ENCODE assay signal across 23 cellular contexts in the genomic region with DNA sequence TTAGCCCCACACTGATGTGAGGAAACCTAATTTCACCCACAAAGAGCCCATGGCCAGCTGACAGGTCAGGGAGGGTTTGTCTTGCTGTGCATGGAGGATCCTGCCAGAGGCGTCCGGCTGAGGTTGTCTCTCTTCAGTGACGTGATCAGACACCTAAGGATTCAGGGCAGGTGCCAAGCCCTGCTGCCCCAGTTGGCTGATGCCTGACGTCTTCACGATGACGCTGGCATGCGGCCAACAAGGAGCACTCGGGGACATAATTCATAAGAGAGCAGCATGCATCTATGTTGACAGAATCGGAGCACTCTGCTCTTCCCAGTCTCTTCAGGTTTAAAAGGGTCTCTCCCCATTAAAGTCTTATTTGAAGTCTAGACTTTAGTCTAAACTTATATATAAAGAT. TPM values are rescaled to one million over a fixed set of nuclear protein-coding genes. Genes with fewer than 3 reads are reported as not detected.
DNase-seq lines count a peak whose midpoint lies in the region; ATAC-seq, FAIRE-seq and TF ChIP-seq lines count a peak whose summit lies in the region.
"Had no signal": no experiment of that assay in that cellular context is flagged by ENCODE, and none has a peak within 500 bp of the region (broad histone marks: within the 10 kb centered on the region; RNA-seq: fewer than 3 reads in every experiment).

No MANE protein-coding gene starts in this region.

- ATAC-seq in HepG2 (no peak), right lobe of liver (no peak)
- ATAC-seq: naive thymus-derived CD8-positive, alpha-beta T cell; sciatic nerve had no signal

- CTCF ChIA-PET in HepG2 (lab: Yijun Ruan, JAX; ENCODE audit: low intra/inter-chr PET ratio, low total read pairs): no interaction called here

- no peak for TF ChIP-seq EP300 in HepG2 (IDR thresholded peaks at IDR 0.05; ENCODE audit: low read depth in 2 of 2, low read length in 2 of 2)
- no peak for TF ChIP-seq EP300 in HepG2 (CRISPR knock-in tag; IDR thresholded peaks at IDR 0.05; ENCODE audit: borderline replicate concordance)
- TF ChIP-seq EP300 in transverse colon (IDR thresholded peaks at IDR 0.05; ENCODE audit: low read depth): no peak

- no TSS peak for BruUV-seq in HepG2 (replicated peaks; lab: Mats Ljungman, UMichigan)

- intact Hi-C loops in HepG2 (cut with micrococcal nuclease; ENCODE audit: unreplicated experiment): no loop called here
- intact Hi-C loops in right lobe of liver (cut with DNase I): no loop called here
- intact Hi-C loops in transverse colon (cut with DNase I; ENCODE audit: low total_unique reads): no loop called here

- no peaks in the 10 kb centered on the region for H4K20me1 ChIP-seq in HepG2 (ENCODE audit: insufficient read depth, low read length)

- H3K79me2 ChIP-seq in HepG2 (ENCODE audit: insufficient read depth, low read length): no peaks in the 10 kb centered on the region

- no peak for TF ChIP-seq RAD21 in HepG2 (CRISPR knock-in tag; IDR thresholded peaks at IDR 0.05)

- H3K9me3 ChIP-seq in HepG2 (ENCODE audit: low read length) (no peaks in the 10 kb centered on the region), right lobe of liver (no peaks in the 10 kb centered on the region), transverse colon (no peaks in the 10 kb centered on the region)
- H3K9me3 ChIP-seq in effector memory CD4-positive, alpha-beta T cell (ENCODE audit: control insufficient read depth, low read length): no peaks in the 10 kb centered on the region

- H3K4me1 ChIP-seq in HepG2 (ENCODE audit: insufficient read depth, low read length) (no peaks in the 10 kb centered on the region), right lobe of liver (no peaks in the 10 kb centered on the region), transverse colon (no peaks in the 10 kb centered on the region)
- no peaks in the 10 kb centered on the region for H3K4me1 ChIP-seq in effector memory CD4-positive, alpha-beta T cell (ENCODE audit: control insufficient read depth, insufficient read depth, low read length, poor library complexity, severe bottlenecking)
- H3K4me1 ChIP-seq: esophagus squamous epithelium, uterus had no signal

- in situ Hi-C loops in HepG2 (cut with HindIII; ENCODE audit: extremely low pct_ligation_motif_present, low pct_unique_long_range_greater_than_20kb): no loop called here
- in situ Hi-C loops in transverse colon (cut with MboI; ENCODE audit: low pct_ligation_motif_present in 1 of 4, low pct_unique_long_range_greater_than_20kb in 1 of 4, low sequenced_read_pairs in 3 of 4): no loop called here

- TF ChIP-seq POLR2A in HepG2 (IDR thresholded peaks at IDR 0.05; ENCODE audit: insufficient read depth in 1 of 2, low read depth in 2 of 2, low read length in 2 of 2) (no peak), right lobe of liver (IDR thresholded peaks at IDR 0.05) (no peak), transverse colon (IDR thresholded peaks at IDR 0.05) (no peak)

- 0 out of 5 replicates have a peak, but pooled peaks cover 0 to 3% of the 10 kb centered on the region in 2 experiments for H3K27me3 ChIP-seq in HepG2 (ENCODE audit: control insufficient read depth in 1 of 2, insufficient read depth in 2 of 2, low read length in 2 of 2)
- H3K27me3 ChIP-seq in right lobe of liver: no peaks in the 10 kb centered on the region
- peaks cover 4% of the 10 kb centered on the region for H3K27me3 ChIP-seq in transverse colon
- peaks cover 7% of the 10 kb centered on the region for H3K27me3 ChIP-seq in effector memory CD4-positive, alpha-beta T cell (replicated peaks; ENCODE audit: control insufficient read depth, insufficient read depth, low read length, poor library complexity, severe bottlenecking)
- H3K27me3 ChIP-seq: ovary, uterus had no signal

- H3K4me2 ChIP-seq in HepG2 (ENCODE audit: low read depth, low read length): no peak overlapping the region

- H3K9ac ChIP-seq in HepG2 (ENCODE audit: insufficient read depth, low read depth, low read length): no peak overlapping the region

- no peak overlapping the region for H2AFZ ChIP-seq in HepG2 (ENCODE audit: low read length)

- DNase-seq in DMS 273 (lab: John Stamatoyannopoulos, UW; ENCODE audit: unreplicated experiment): peak; percentile 60
- DNase-seq in DMS 273 treated with DMSO at 0.1 percent for 48 hours (lab: John Stamatoyannopoulos, UW): no peak
- no peak for DNase-seq in HepG2 (ENCODE audit: low spot score)
- no peak for DNase-seq in right lobe of liver
- peak; percentile 67 for DNase-seq in NCI-H510A (lab: John Stamatoyannopoulos, UW)
- DNase-seq in transverse colon: peak; percentile 12
- DNase-seq in NOMO-1 treated with DMSO at 0.1 percent for 48 hours (lab: John Stamatoyannopoulos, UW; ENCODE audit: unreplicated experiment): no peak
- no peak for DNase-seq in effector memory CD4-positive, alpha-beta T cell
- DNase-seq: activated CD4-positive, alpha-beta T cell treated with anti-CD3 and anti-CD28 coated beads, Interleukin-2, amount 10 ng/mL, durations not matched to agents 7 days and 5 days; esophagus squamous epithelium; HFFc6; IMR-90; MM.1S; naive thymus-derived CD8-positive, alpha-beta T cell; NCI-H446 treated with DMSO at 0.1 percent for 48 hours; OCI-M1; ovary; T-helper 2 cell; uterus had no signal

- POLR2A ChIA-PET in HepG2 (lab: Yijun Ruan, JAX): no interaction called here

- H3K4me3 ChIP-seq in HepG2 (replicated peaks in 1 of 3; ENCODE audit: insufficient read depth in 1 of 3, low read depth in 2 of 3, low read length in 3 of 3): no peak overlapping the region
- H3K4me3 ChIP-seq in right lobe of liver: no peak overlapping the region
- no peak overlapping the region for H3K4me3 ChIP-seq in transverse colon
- no peak overlapping the region for H3K4me3 ChIP-seq in effector memory CD4-positive, alpha-beta T cell (ENCODE audit: insufficient read depth, low read depth, low read length, poor library complexity, severe bottlenecking)
- H3K4me3 ChIP-seq: esophagus squamous epithelium, ovary, uterus had no signal

- H3K27ac ChIP-seq in HepG2 (ENCODE audit: extremely low read length, insufficient read depth, low read length): no peak overlapping the region
- H3K27ac ChIP-seq in right lobe of liver: no peak overlapping the region
- H3K27ac ChIP-seq in transverse colon: no peak overlapping the region
- no peak overlapping the region for H3K27ac ChIP-seq in effector memory CD4-positive, alpha-beta T cell (ENCODE audit: insufficient read depth, low read length, poor library complexity, severe bottlenecking)
- H3K27ac ChIP-seq: 22Rv1, esophagus squamous epithelium, ovary, uterus, VCaP had no signal

- TF ChIP-seq CTCF in HepG2 (CRISPR knock-in tag; IDR thresholded peaks at IDR 0.05) (no peak), right lobe of liver (IDR thresholded peaks at IDR 0.05) (no peak), transverse colon (IDR thresholded peaks at IDR 0.05) (no peak)

- WGBS in HepG2 (ENCODE audit: low lambda C conversion rate): 21% methylated on average over 5 of the region's 9 CpGs
- WGBS in right lobe of liver (ENCODE audit: insufficient coverage, low coverage, low lambda C conversion rate, missing lambda C conversion rate): 54% methylated on average over 7 of the region's 9 CpGs
- WGBS in transverse colon (ENCODE audit: low coverage in 1 of 2), 2 donors: 20 to 24% methylated on average over 1 to 9 of the region's 9 CpGs

- no peaks in the 10 kb centered on the region for H3K36me3 ChIP-seq in HepG2 (replicated peaks in 1 of 2; ENCODE audit: control insufficient read depth in 1 of 2, insufficient read depth in 2 of 2, low read length in 2 of 2)
- H3K36me3 ChIP-seq in right lobe of liver: no peaks in the 10 kb centered on the region
- no peaks in the 10 kb centered on the region for H3K36me3 ChIP-seq in transverse colon
- no peaks in the 10 kb centered on the region for H3K36me3 ChIP-seq in effector memory CD4-positive, alpha-beta T cell (ENCODE audit: control insufficient read depth, insufficient read depth, low read length)
- H3K36me3 ChIP-seq: esophagus squamous epithelium, ovary, uterus had no signal

- no peak for FAIRE-seq in HepG2 (lab: Jason Lieb, UNC)
- FAIRE-seq: colon had no signal

RNA-seq across cellular contexts. Expression of gene PSMB1, which starts 47.8 kb away (rescaled TPM):
- total RNA-seq in HepG2 (2016; rRNA removed; fragmentation: Illumina TruSeq; extraction: Trizol) (528 and 656 TPM in 2 replicates), right lobe of liver (100 to 1,000 TPM in 5 of 6 experiments, 10 to 100 TPM in 1; 90.3 to 164 (median 111) TPM), transverse colon (100 to 1,000 TPM in 2 of 4 donors, 10 to 100 TPM in 2; 39.2 to 152 (median 83.4) TPM)
- total RNA-seq in HepG2 (2016; cell fraction: cytosol; rRNA removed; fragmentation: Illumina TruSeq; extraction: Trizol; ENCODE audit: low read depth): 138 and 154 TPM in 2 replicates
- 533 and 708 TPM in 2 replicates for total RNA-seq in HepG2 (2016; cell fraction: insoluble cytoplasmic fraction; rRNA removed; fragmentation: Illumina TruSeq; extraction: Trizol)
- 131 and 144 TPM in 2 replicates for total RNA-seq in HepG2 (2016; cell fraction: membrane; rRNA removed; fragmentation: Illumina TruSeq; extraction: Trizol)
- total RNA-seq in HepG2 (2016; cell fraction: nucleus; rRNA removed; fragmentation: Illumina TruSeq; extraction: Trizol): 189 and 197 TPM in 2 replicates
- 503 and 592 TPM in 2 replicates for polyA plus RNA-seq in HepG2 (2011; rRNA removed)
- 553 and 624 TPM in 2 replicates for polyA plus RNA-seq in HepG2 (2011; cell fraction: cytosol; rRNA removed)
- 134 and 176 TPM in 2 replicates for polyA plus RNA-seq in HepG2 (2011; cell fraction: nucleus; rRNA removed)
- 316 and 359 TPM in 2 replicates for polyA plus RNA-seq in HepG2 (2012)
- 123 and 127 TPM in 2 replicates for polyA plus RNA-seq in HepG2 (2016; cell fraction: cytosol; fragmentation: Illumina TruSeq; extraction: Trizol; ENCODE audit: low read depth)
- 563 and 665 TPM in 2 replicates for polyA plus RNA-seq in HepG2 (2016; cell fraction: insoluble cytoplasmic fraction; fragmentation: Illumina TruSeq; extraction: Trizol; ENCODE audit: low read depth)
- polyA plus RNA-seq in HepG2 (2016; cell fraction: membrane; fragmentation: Illumina TruSeq; extraction: Trizol; ENCODE audit: low read depth): 98.8 and 101 TPM in 2 replicates
- 271 and 275 TPM in 2 replicates for polyA plus RNA-seq in HepG2 (2016; cell fraction: nucleus; fragmentation: Illumina TruSeq; extraction: Trizol; ENCODE audit: insufficient read depth, low read depth)
- polyA minus RNA-seq in HepG2 (2011; rRNA and poly(A)+ RNA removed; ENCODE audit: low replicate concordance): 133 and 200 TPM in 2 replicates
- 156 and 174 TPM in 2 replicates for polyA minus RNA-seq in HepG2 (2011; cell fraction: cytosol; rRNA and poly(A)+ RNA removed)
- polyA minus RNA-seq in HepG2 (2011; cell fraction: nucleus; rRNA and poly(A)+ RNA removed): 66.4 and 70.7 TPM in 2 replicates

RNA-seq across cellular contexts. Expression of gene TBP, which starts 48.9 kb away (rescaled TPM):
- 21.7 and 25.9 TPM in 2 replicates for total RNA-seq in HepG2 (2016; rRNA removed; fragmentation: Illumina TruSeq; extraction: Trizol)
- total RNA-seq in HepG2 (2016; cell fraction: cytosol; rRNA removed; fragmentation: Illumina TruSeq; extraction: Trizol; ENCODE audit: low read depth): 11.0 and 12.3 TPM in 2 replicates
- 23.7 and 24.0 TPM in 2 replicates for total RNA-seq in HepG2 (2016; cell fraction: insoluble cytoplasmic fraction; rRNA removed; fragmentation: Illumina TruSeq; extraction: Trizol)
- 19.4 and 20.4 TPM in 2 replicates for total RNA-seq in HepG2 (2016; cell fraction: membrane; rRNA removed; fragmentation: Illumina TruSeq; extraction: Trizol)
- total RNA-seq in HepG2 (2016; cell fraction: nucleus; rRNA removed; fragmentation: Illumina TruSeq; extraction: Trizol): 16.2 and 17.8 TPM in 2 replicates
- polyA plus RNA-seq in HepG2 (2011; rRNA removed): 28.1 and 28.6 TPM in 2 replicates
- polyA plus RNA-seq in HepG2 (2011; cell fraction: cytosol; rRNA removed): 15.5 and 17.2 TPM in 2 replicates
- polyA plus RNA-seq in HepG2 (2011; cell fraction: nucleus; rRNA removed): 25.9 and 40.6 TPM in 2 replicates
- polyA plus RNA-seq in HepG2 (2012): 16.9 and 20.2 TPM in 2 replicates
- polyA plus RNA-seq in HepG2 (2016; cell fraction: cytosol; fragmentation: Illumina TruSeq; extraction: Trizol; ENCODE audit: low read depth): 7.1 and 9.0 TPM in 2 replicates
- polyA plus RNA-seq in HepG2 (2016; cell fraction: insoluble cytoplasmic fraction; fragmentation: Illumina TruSeq; extraction: Trizol; ENCODE audit: low read depth): 35.2 and 37.1 TPM in 2 replicates
- 11.8 and 16.0 TPM in 2 replicates for polyA plus RNA-seq in HepG2 (2016; cell fraction: membrane; fragmentation: Illumina TruSeq; extraction: Trizol; ENCODE audit: low read depth)
- 33.3 and 36.4 TPM in 2 replicates for polyA plus RNA-seq in HepG2 (2016; cell fraction: nucleus; fragmentation: Illumina TruSeq; extraction: Trizol; ENCODE audit: insufficient read depth, low read depth)
- polyA minus RNA-seq in HepG2 (2011; rRNA and poly(A)+ RNA removed; ENCODE audit: low replicate concordance): 19.7 and 25.0 TPM in 2 replicates
- polyA minus RNA-seq in HepG2 (2011; cell fraction: cytosol; rRNA and poly(A)+ RNA removed): 11.2 and 12.2 TPM in 2 replicates
- polyA minus RNA-seq in HepG2 (2011; cell fraction: nucleus; rRNA and poly(A)+ RNA removed): 22.9 and 24.2 TPM in 2 replicates
- total RNA-seq in right lobe of liver: 1 to 10 TPM; 5.3 to 9.1 (median 5.9) TPM
- 10 to 100 TPM in 3 of 4 donors, 1 to 10 TPM in 1; 7.5 to 17.7 (median 12.3) TPM for total RNA-seq in transverse colon

Comparison
In these comparisons a context has a peak if more than half of its experiments do, and no peak if none do; other contexts are left out.
1. DNase-seq: peak in DMS 273 (single experiment), NCI-H510A (single experiment) and transverse colon (single experiment); none in DMS 273 treated with DMSO at 0.1 percent for 48 hours (single experiment), HepG2 (single experiment), right lobe of liver (0 of 3), NOMO-1 treated with DMSO at 0.1 percent for 48 hours (single experiment) and effector memory CD4-positive, alpha-beta T cell (0 of 3).